ENCODE assay signal across 1 cellular context in genomic region chr2:101517753-101518152, GRCh38.
A peak's percentile ranks its signal among the peaks of the same experiment; 100 is the strongest.
TF ChIP-seq lines count a peak whose summit lies in the region.

No MANE protein-coding gene starts in this region.

TF ChIP-seq in GM23338, 12 proteins besides CTCF, POLR2A, EP300 and RAD21 (continued from another document):
- TF ChIP-seq ZNF462 (CRISPR knock-in tag; IDR thresholded peaks at IDR 0.05) (peak; percentile 69), STAT1 (IDR thresholded peaks at IDR 0.05; ENCODE audit: unreplicated experiment) (no peak), CREB1 (CRISPR knock-in tag; IDR thresholded peaks at IDR 0.05; ENCODE audit: low read depth) (no peak), JUNB (IDR thresholded peaks at IDR 0.05; ENCODE audit: unreplicated experiment) (no peak), NANOG (IDR thresholded peaks at IDR 0.05; ENCODE audit: borderline replicate concordance) (peak; percentile 93)
